8 cellular contexts compared by ENCODE assay signal in the genomic region with DNA sequence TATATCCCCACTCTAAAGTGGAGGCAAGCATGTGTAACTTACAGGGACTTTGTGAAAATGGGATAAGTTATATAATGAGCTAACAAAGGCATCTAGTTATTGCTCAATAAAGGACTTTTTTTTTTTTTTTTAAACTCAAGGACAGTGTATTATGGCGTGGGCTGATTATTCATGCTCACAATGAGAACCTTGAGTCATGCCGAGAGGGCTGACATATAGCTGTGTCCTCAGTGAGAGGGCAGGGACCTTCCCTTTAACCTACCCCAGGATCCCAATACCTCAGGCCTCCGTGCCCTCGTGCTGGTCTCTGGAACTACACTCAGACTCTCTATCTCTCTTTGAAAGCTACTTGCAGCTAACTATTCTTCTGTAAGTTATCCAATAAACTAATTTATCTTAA.
DNase-seq lines count a peak whose midpoint lies in the region; ATAC-seq and TF ChIP-seq lines count a peak whose summit lies in the region.
"Had no signal": no experiment of that assay in that cellular context is flagged by ENCODE, and none has a peak within 500 bp of the region (broad histone marks: within the 10 kb centered on the region; RNA-seq: fewer than 3 reads in every experiment).

No MANE protein-coding gene starts in this region.

- WGBS in esophagus squamous epithelium, 2 donors: 20 to 56% methylated on average over 4 of the region's 4 CpGs

- ATAC-seq in GM18868 (IDR thresholded peaks at IDR 0.05; ENCODE audit: unreplicated experiment): peak; percentile 49

- H3K36me3 ChIP-seq in esophagus squamous epithelium: no peaks in the 10 kb centered on the region

- TF ChIP-seq CTCF in RWPE1 (conservative IDR thresholded peaks at IDR 0.05; ENCODE audit: low read depth) (no peak), esophagus squamous epithelium (IDR thresholded peaks at IDR 0.05) (no peak)

- DNase-seq in RWPE1 (ENCODE audit: low spot score) (peak; percentile 58), esophagus squamous epithelium (lab: John Stamatoyannopoulos, UW) (no peak), NCI-H146 (lab: John Stamatoyannopoulos, UW) (no peak), iPS-NIHi11 (ENCODE audit: low spot score) (no peak), DMS53 (lab: John Stamatoyannopoulos, UW) (no peak)
- DNase-seq in stimulated activated CD8-positive, alpha-beta memory T cell treated with anti-CD3 and anti-CD28 coated beads, Interleukin-12 subunit alpha, Interleukin-12 subunit beta, amount 100 ng/mL, for 24 hours (ENCODE audit: extremely low read depth): peak; percentile 32
- DNase-seq: NCI-H1105 had no signal

- POLR2A ChIA-PET in RWPE1 (lab: Yijun Ruan, JAX; ENCODE audit: low non-redundant PET): no interaction called here

- no peak overlapping the region for H3K4me3 ChIP-seq in esophagus squamous epithelium

- peaks cover 0 to 54% (median 8%) of the 10 kb centered on the region in 3 donors for H3K4me1 ChIP-seq in esophagus squamous epithelium

- H3K9me3 ChIP-seq in esophagus squamous epithelium: no peaks in the 10 kb centered on the region

- no peak for TF ChIP-seq POLR2A in esophagus squamous epithelium (IDR thresholded peaks at IDR 0.05)

- no peaks in the 10 kb centered on the region for H3K27me3 ChIP-seq in esophagus squamous epithelium

- intact Hi-C loops in esophagus squamous epithelium (cut with DNase I): no loop called here

- CTCF ChIA-PET in RWPE1 (lab: Yijun Ruan, JAX): interaction anchor here (1.0 kb wide), 1 partner anchor 11 kb away, joined by 3 read pairs; no protein-coding TSS in a partner anchor

- H3K27ac ChIP-seq in RWPE1 (no peak overlapping the region), esophagus squamous epithelium (peak overlapping the region in 3 of 4 donors; percentile 37 to 62 (median 49))

Comparison
In these comparisons a context has a peak if more than half of its experiments do, and no peak if none do; other contexts are left out.
1. DNase-seq: peak in RWPE1 (single experiment) and stimulated activated CD8-positive, alpha-beta memory T cell treated with anti-CD3 and anti-CD28 coated beads, Interleukin-12 subunit alpha, Interleukin-12 subunit beta, amount 100 ng/mL, for 24 hours (single experiment); none in esophagus squamous epithelium (single experiment), NCI-H146 (single experiment), iPS-NIHi11 (single experiment) and DMS53 (single experiment).